In genomic region chr3:51702156-51702555, GRCh38 we compare ENCODE assay signal across 25 cellular contexts. TPM values are rescaled to one million over a fixed set of nuclear protein-coding genes. Genes with fewer than 3 reads are reported as not detected.
"Had no signal": no experiment of that assay in that cellular context is flagged by ENCODE, and none has a peak within 500 bp of the region (broad histone marks: within the 10 kb centered on the region; RNA-seq: fewer than 3 reads in every experiment).

No MANE protein-coding gene starts in this region.

- ATAC-seq: HepG2 had no signal

- H3K9ac ChIP-seq: SK-N-SH had no signal

- FAIRE-seq: HepG2, RCC 7860 had no signal

- DNase-seq: IMR-90, Karpas-422, KG1, MG63, NCI-H1092, NCI-H1105 treated with DMSO at 0.1 percent for 48 hours, NCI-H1417 treated with DMSO at 0.1 percent for 48 hours, NCI-H146, NCI-H1694 treated with DMSO at 0.1 percent for 48 hours, NCI-H1930, NCI-H2081, NCI-H2107, NCI-H2171, NCI-H226, NCI-H446, NCI-H510A, NCI-H524 treated with DMSO at 0.1 percent for 48 hours, NCI-H69, NCI-H774, RPMI8226, SHP77, SK-N-SH had no signal

- H3K27me3 ChIP-seq: MG63 had no signal

- H3K4me3 ChIP-seq: MG63 had no signal

- H3K36me3 ChIP-seq: MG63 had no signal

- H3K9me3 ChIP-seq: MG63, SK-N-SH had no signal

- H3K4me2 ChIP-seq: SK-N-SH had no signal

RNA-seq across cellular contexts. Expression of gene GRM2, which starts 4.7 kb away (rescaled TPM):
- total RNA-seq: SK-MEL-5 had no signal
